In the genomic region with DNA sequence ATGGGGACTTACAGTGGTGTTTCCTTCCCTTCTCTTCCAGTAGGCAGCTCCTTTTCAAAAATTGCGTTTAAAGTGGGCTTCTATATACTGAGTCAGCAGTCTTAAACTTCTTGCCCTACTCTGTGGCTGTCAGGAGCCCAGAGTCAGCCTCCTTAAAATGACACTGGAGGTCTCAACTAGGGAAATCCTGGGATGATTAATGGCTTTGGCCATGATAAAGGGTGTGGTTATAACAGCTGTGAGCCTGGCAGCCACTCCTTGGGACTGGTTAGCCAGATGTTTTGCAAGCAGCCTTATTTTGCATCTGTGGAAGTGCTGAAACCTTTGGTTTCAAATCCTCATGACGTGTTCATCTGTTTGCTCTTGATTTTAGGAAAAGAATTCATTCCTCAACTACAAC, we compare ENCODE assay signal across 9 cellular contexts. TPM values are rescaled to one million over a fixed set of nuclear protein-coding genes. Genes with fewer than 3 reads are reported as not detected.
DNase-seq lines count a peak whose midpoint lies in the region; ATAC-seq and TF ChIP-seq lines count a peak whose summit lies in the region.
"Had no signal": no experiment of that assay in that cellular context is flagged by ENCODE, and none has a peak within 500 bp of the region (broad histone marks: within the 10 kb centered on the region; RNA-seq: fewer than 3 reads in every experiment).

No MANE protein-coding gene starts in this region.

- peak; percentile 56 for DNase-seq in GM03348 (ENCODE audit: low spot score)
- peak; percentile 21 to 61 for DNase-seq in gastrocnemius medialis
- no peak for DNase-seq in islet precursor cell
- DNase-seq in NOMO-1 treated with dmso at 0.1 percent for 144 hours (lab: John Stamatoyannopoulos, UW; ENCODE audit: unreplicated experiment), result no peak
- DNase-seq: NCI-H2107 had no signal

- peak overlapping the region; percentile 96 for H3K27ac ChIP-seq in VCaP
- peak overlapping the region in 3 of 4 donors; percentile 5 to 58 (median 33) for H3K27ac ChIP-seq in gastroesophageal sphincter
- no peak overlapping the region for H3K27ac ChIP-seq in gastrocnemius medialis

- no peak overlapping the region for H3K4me3 ChIP-seq in gastroesophageal sphincter
- no peak overlapping the region for H3K4me3 ChIP-seq in gastrocnemius medialis

- no peak for TF ChIP-seq EP300 in gastroesophageal sphincter (IDR thresholded peaks at IDR 0.05)

- no peak overlapping the region for H3K27ac Mint-ChIP-seq in stimulated activated memory B cell treated with anti-CD40 and anti-IgM and Interleukin-4, amounts not matched to agents 10 μg/mL and 1 μg/mL and 100 μg/mL, for 72 hours

- H3K27me3 ChIP-seq in gastroesophageal sphincter (no peaks in the 10 kb centered on the region), gastrocnemius medialis (no peaks in the 10 kb centered on the region)

- H3K9me3 ChIP-seq in gastroesophageal sphincter (no peaks in the 10 kb centered on the region), gastrocnemius medialis (no peaks in the 10 kb centered on the region)

- TF ChIP-seq CTCF in VCaP (conservative IDR thresholded peaks at IDR 0.05), result no peak
- TF ChIP-seq CTCF in gastroesophageal sphincter (IDR thresholded peaks at IDR 0.05), result no peak
- no peak for TF ChIP-seq CTCF in gastrocnemius medialis (IDR thresholded peaks at IDR 0.05 in 4 of 5, conservative IDR thresholded peaks at IDR 0.05 in 1 of 5)

- no peak overlapping the region for H3K4me3 Mint-ChIP-seq in stimulated activated memory B cell treated with anti-CD40 and anti-IgM and Interleukin-4, amounts not matched to agents 10 μg/mL and 1 μg/mL and 100 μg/mL, for 72 hours

- no peak for TF ChIP-seq POLR2A in gastroesophageal sphincter (IDR thresholded peaks at IDR 0.05)
- no peak for TF ChIP-seq POLR2A in gastrocnemius medialis (IDR thresholded peaks at IDR 0.05)

- peaks cover 63% of the 10 kb centered on the region for H3K36me3 Mint-ChIP-seq in stimulated activated memory B cell treated with anti-CD40 and anti-IgM and Interleukin-4, amounts not matched to agents 10 μg/mL and 1 μg/mL and 100 μg/mL, for 72 hours

- in situ Hi-C loops in gastrocnemius medialis (cut with MboI; ENCODE audit: low sequenced_read_pairs in 4 of 4), result no loop called here

- ATAC-seq in gastroesophageal sphincter, result peak; percentile 88
- ATAC-seq in gastrocnemius medialis, result peak; percentile 53 to 74
- ATAC-seq in GM18502 (IDR thresholded peaks at IDR 0.05; ENCODE audit: poor library complexity, unreplicated experiment), result no peak
- ATAC-seq in stimulated activated memory B cell treated with anti-CD40 and anti-IgM and Interleukin-4, amounts not matched to agents 10 μg/mL and 1 μg/mL and 100 μg/mL, for 72 hours, result no peak

- H3K36me3 ChIP-seq in gastroesophageal sphincter, result peaks cover 19 to 93% of the 10 kb centered on the region in 2 donors
- peaks cover 1 to 80% of the 10 kb centered on the region in 2 donors for H3K36me3 ChIP-seq in gastrocnemius medialis

- H3K27me3 Mint-ChIP-seq in stimulated activated memory B cell treated with anti-CD40 and anti-IgM and Interleukin-4, amounts not matched to agents 10 μg/mL and 1 μg/mL and 100 μg/mL, for 72 hours, result no peaks in the 10 kb centered on the region

- intact Hi-C loops in gastrocnemius medialis (cut with DNase I; ENCODE audit: low total_unique reads), result no loop called here

- no peaks in the 10 kb centered on the region for H3K4me1 Mint-ChIP-seq in stimulated activated memory B cell treated with anti-CD40 and anti-IgM and Interleukin-4, amounts not matched to agents 10 μg/mL and 1 μg/mL and 100 μg/mL, for 72 hours

- 37 to 66% methylated on average over 2 of the region's 2 CpGs for WGBS in gastroesophageal sphincter (ENCODE audit: low coverage in 1 of 2), 2 donors

- no peaks in the 10 kb centered on the region for H3K9me3 Mint-ChIP-seq in stimulated activated memory B cell treated with anti-CD40 and anti-IgM and Interleukin-4, amounts not matched to agents 10 μg/mL and 1 μg/mL and 100 μg/mL, for 72 hours

- H3K4me1 ChIP-seq in gastroesophageal sphincter (peaks cover 0 to 60% (median 11%) of the 10 kb centered on the region in 3 donors), gastrocnemius medialis (peaks cover 0 to 14% of the 10 kb centered on the region in 2 donors)

RNA-seq across cellular contexts. Expression of gene TAC4, which starts 25.0 kb away (rescaled TPM):
- total RNA-seq in gastroesophageal sphincter, result not detected
- not detected for total RNA-seq in gastrocnemius medialis

RNA-seq across cellular contexts. Expression of gene KAT7, which starts 34.3 kb away (rescaled TPM):
- 10 to 100 TPM; 37.7 to 54.1 (median 46.1) TPM for total RNA-seq in gastroesophageal sphincter
- 10 to 100 TPM; 32.6 to 49.8 (median 45.2) TPM for total RNA-seq in gastrocnemius medialis

RNA-seq across cellular contexts. Expression of gene FAM117A, which starts 58.9 kb away (rescaled TPM):
- total RNA-seq in gastroesophageal sphincter (10 to 100 TPM; 12.4 to 39.5 (median 19.8) TPM), gastrocnemius medialis (1 to 10 TPM; 2.6 to 4.9 (median 3.3) TPM)

Comparison
In these comparisons a context has a peak if more than half of its experiments do, and no peak if none do; other contexts are left out.
1. DNase-seq: peak in GM03348 (single experiment) and gastrocnemius medialis (2 of 2); none in islet precursor cell (single experiment) and NOMO-1 treated with dmso at 0.1 percent for 144 hours (single experiment).
2. H3K27ac ChIP-seq: peak in VCaP (single experiment) and gastroesophageal sphincter (3 of 4); none in gastrocnemius medialis (0 of 4).
3. ATAC-seq: peak in gastroesophageal sphincter (single experiment) and gastrocnemius medialis (2 of 2); none in GM18502 (single experiment) and stimulated activated memory B cell treated with anti-CD40 and anti-IgM and Interleukin-4, amounts not matched to agents 10 μg/mL and 1 μg/mL and 100 μg/mL, for 72 hours (single experiment).